ENCODE assay signal across 1 cellular context in genomic region chr14:51989293-51990234, GRCh38.
TF ChIP-seq lines count a peak whose summit lies in the region.

Gene RTRAF (plus strand): TSS chr14:51989546. CDS start chr14:51989640, 94 bp downstream.

TF ChIP-seq in GM23338, 12 proteins besides CTCF, POLR2A, EP300 and RAD21 (continued from another document):
- TF ChIP-seq ZNF462 (CRISPR knock-in tag; IDR thresholded peaks at IDR 0.05) (no peak), EZH2 (IDR thresholded peaks at IDR 0.05; ENCODE audit: low read depth, unreplicated experiment) (no peak), POLR2AphosphoS5 (IDR thresholded peaks at IDR 0.05; ENCODE audit: low read depth) (peak; percentile 82), CREB1 (CRISPR knock-in tag; IDR thresholded peaks at IDR 0.05; ENCODE audit: low read depth) (peak; percentile 95), STAT1 (IDR thresholded peaks at IDR 0.05; ENCODE audit: unreplicated experiment) (no peak), REST (IDR thresholded peaks at IDR 0.05; ENCODE audit: unreplicated experiment) (no peak), ETS1 (IDR thresholded peaks at IDR 0.05) (peak; percentile 57; the same call in 1 of the 2 replicates), EZH2phosphoT487 (IDR thresholded peaks at IDR 0.05; ENCODE audit: unreplicated experiment) (no peak)
